In genomic region chr9:87950765-87951488, GRCh38 we compare ENCODE assay signal across 8 cellular contexts. TPM values are rescaled to one million over a fixed set of nuclear protein-coding genes. Genes with fewer than 3 reads are reported as not detected.
A peak's percentile ranks its signal among the peaks of the same experiment; 100 is the strongest.
DNase-seq lines count a peak whose midpoint lies in the region; ATAC-seq, FAIRE-seq and TF ChIP-seq lines count a peak whose summit lies in the region.

No MANE protein-coding gene starts in this region.

- no peaks in the 10 kb centered on the region for H3K4me1 Mint-ChIP-seq in activated CD8-positive, alpha-beta T cell treated with anti-CD3 and anti-CD28 coated beads for 36 hours (ENCODE audit: low read depth)

- peak; percentile 47 for DNase-seq in EL
- DNase-seq in LHCN-M2 (ENCODE audit: low read depth) = peak; percentile 10
- no peak for DNase-seq in activated CD8-positive, alpha-beta T cell treated with anti-CD3 and anti-CD28 coated beads for 36 hours
- no peak for DNase-seq in left lobe of liver (ENCODE audit: low spot score)
- DNase-seq in frontal cortex (ENCODE audit: low spot score in 2 of 2) = no peak
- no peak for DNase-seq in inferior parietal cortex (ENCODE audit: extremely low spot score)
- no peak for DNase-seq in activated CD4-positive, alpha-beta T cell treated with anti-CD3 and anti-CD28 coated beads, Interleukin-2, amount 50 U/mL, for 4 hours

- FAIRE-seq in frontal cortex (lab: Jason Lieb, UNC) = no peak

- no peak overlapping the region for H3K4me3 Mint-ChIP-seq in activated CD8-positive, alpha-beta T cell treated with anti-CD3 and anti-CD28 coated beads for 36 hours

- H3K36me3 Mint-ChIP-seq in activated CD8-positive, alpha-beta T cell treated with anti-CD3 and anti-CD28 coated beads for 36 hours (ENCODE audit: low read depth) = peaks cover 5% of the 10 kb centered on the region

- TF ChIP-seq CTCF in activated CD8-positive, alpha-beta T cell treated with anti-CD3 and anti-CD28 coated beads for 36 hours (IDR thresholded peaks at IDR 0.05) = peak; percentile 70

- H3K9me3 Mint-ChIP-seq in activated CD8-positive, alpha-beta T cell treated with anti-CD3 and anti-CD28 coated beads for 36 hours = peaks cover 5% of the 10 kb centered on the region

- CTCF ChIA-PET in activated CD8-positive, alpha-beta T cell treated with anti-CD3 and anti-CD28 coated beads for 36 hours (lab: Charles Lee) = interaction anchor here (0.8 to 2.2 kb wide), 5 partner anchors 9 to 83 kb away, joined by 3 to 8 read pairs (median 4); no protein-coding TSS in a partner anchor

- intact Hi-C loops in activated CD8-positive, alpha-beta T cell treated with anti-CD3 and anti-CD28 coated beads for 36 hours (cut with micrococcal nuclease) = loop anchor here (10.0 kb wide), 1 partner anchor 104 kb away; no protein-coding TSS in a partner anchor

- no peak overlapping the region for H3K27ac Mint-ChIP-seq in activated CD8-positive, alpha-beta T cell treated with anti-CD3 and anti-CD28 coated beads for 36 hours

- ATAC-seq in activated CD8-positive, alpha-beta T cell treated with anti-CD3 and anti-CD28 coated beads for 36 hours = peak; percentile 56
- ATAC-seq in left lobe of liver = peak; percentile 93
- no peak for ATAC-seq in HG02678 (IDR thresholded peaks at IDR 0.05; ENCODE audit: unreplicated experiment)

- H3K27me3 Mint-ChIP-seq in activated CD8-positive, alpha-beta T cell treated with anti-CD3 and anti-CD28 coated beads for 36 hours = peaks cover 26% of the 10 kb centered on the region

- POLR2A ChIA-PET in activated CD8-positive, alpha-beta T cell treated with anti-CD3 and anti-CD28 coated beads for 36 hours (lab: Charles Lee) = no interaction called here

RNA-seq across cellular contexts. Expression of gene CDK20, which starts 23.4 kb away (rescaled TPM):
- total RNA-seq in LHCN-M2 (2014; rRNA removed) (5.7 and 6.7 TPM in 2 replicates), left lobe of liver (2.7 TPM), frontal cortex (14.3 TPM)
- 3.6 TPM for polyA plus RNA-seq in LHCN-M2 (2012)
- total RNA-seq in activated CD8-positive, alpha-beta T cell treated with anti-CD3 and anti-CD28 coated beads for 36 hours = 1 to 10 TPM; 2.2 to 3.0 TPM

RNA-seq across cellular contexts. Expression of gene SPATA31C1, which starts 33.2 kb away (rescaled TPM):
- total RNA-seq in LHCN-M2 (2014; rRNA removed) (not detected in 2 replicates), left lobe of liver (not detected), frontal cortex (not detected)
- polyA plus RNA-seq in LHCN-M2 (2012) = not detected
- not detected for total RNA-seq in activated CD8-positive, alpha-beta T cell treated with anti-CD3 and anti-CD28 coated beads for 36 hours

Comparison
In these comparisons a context has a peak if more than half of its experiments do, and no peak if none do; other contexts are left out.
1. DNase-seq: peak in EL (single experiment) and LHCN-M2 (single experiment); none in activated CD8-positive, alpha-beta T cell treated with anti-CD3 and anti-CD28 coated beads for 36 hours (single experiment), left lobe of liver (single experiment), frontal cortex (0 of 2), inferior parietal cortex (single experiment) and activated CD4-positive, alpha-beta T cell treated with anti-CD3 and anti-CD28 coated beads, Interleukin-2, amount 50 U/mL, for 4 hours (0 of 2).